17 cellular contexts compared by ENCODE assay signal in genomic region chr10:132532174-132532573, GRCh38.
"Had no signal": no experiment of that assay in that cellular context is flagged by ENCODE, and none has a peak within 500 bp of the region (broad histone marks: within the 10 kb centered on the region; RNA-seq: fewer than 3 reads in every experiment).

No MANE protein-coding gene starts in this region.

- H3K9me3 ChIP-seq: esophagus squamous epithelium, uterus had no signal

- H3K27ac Mint-ChIP-seq: activated CD8-positive, alpha-beta memory T cell treated with anti-CD3 and anti-CD28 coated beads, Interleukin-2, amount 10 ng/mL, durations not matched to agents 7 days and 5 days; activated naive CD8-positive, alpha-beta T cell; activated T-cell treated with anti-CD3 and anti-CD28 coated beads, Interleukin-2, amount 50 U/mL, for 24 hours; natural killer cell treated with Interleukin-12 subunit alpha and Interleukin-12 subunit beta and Interleukin-15 and Interleukin-18, amount 100 ng/mL, for 72 hours; T-helper 1 cell treated with Interleukin-12 subunit alpha and Interleukin-12 subunit beta and Interleukin-4 antibody, amounts not matched to agents 30 μg/mL and 1 μg/mL, for 36 hours had no signal

- FAIRE-seq: bronchial epithelial cell had no signal

- H3K36me3 ChIP-seq: esophagus squamous epithelium, stomach, thoracic aorta, uterus had no signal

- DNase-seq: activated CD4-positive, alpha-beta T cell treated with anti-CD3 and anti-CD28 coated beads, Interleukin-2, amount 50 U/mL, for 4 hours; activated CD4-positive, CD25-positive, alpha-beta regulatory T cell; activated CD8-positive, alpha-beta memory T cell treated with anti-CD3 and anti-CD28 coated beads, Interleukin-2, amount 10 ng/mL, durations not matched to agents 7 days and 5 days; activated effector memory CD4-positive, alpha-beta T cell treated with Interleukin-2 at 50 U/mL for 16 hours; activated T-cell treated with anti-CD3 and anti-CD28 coated beads, Interleukin-2, amount 50 U/mL, for 24 hours; esophagus squamous epithelium; glutamatergic neuron; occipital lobe; stimulated activated CD4-positive, alpha-beta T cell treated with anti-CD3 and anti-CD28 coated beads, Interleukin-4, amount 100 ng/mL, for 4 hours; stomach had no signal

- H3K27me3 ChIP-seq: uterus had no signal

- H3K4me3 ChIP-seq: esophagus squamous epithelium, stomach, thoracic aorta, uterus had no signal

- ATAC-seq: activated CD8-positive, alpha-beta memory T cell treated with anti-CD3 and anti-CD28 coated beads, Interleukin-2, amount 10 ng/mL, durations not matched to agents 7 days and 5 days; left lobe of liver; natural killer cell treated with Interleukin-12 subunit alpha and Interleukin-12 subunit beta and Interleukin-15 and Interleukin-18, amount 100 ng/mL, for 72 hours had no signal

- H3K36me3 Mint-ChIP-seq: activated CD8-positive, alpha-beta memory T cell treated with anti-CD3 and anti-CD28 coated beads, Interleukin-2, amount 10 ng/mL, durations not matched to agents 7 days and 5 days had no signal

- H3K4me3 Mint-ChIP-seq: activated CD8-positive, alpha-beta memory T cell treated with anti-CD3 and anti-CD28 coated beads, Interleukin-2, amount 10 ng/mL, durations not matched to agents 7 days and 5 days; activated naive CD8-positive, alpha-beta T cell; activated T-cell treated with anti-CD3 and anti-CD28 coated beads, Interleukin-2, amount 50 U/mL, for 24 hours; natural killer cell treated with Interleukin-12 subunit alpha and Interleukin-12 subunit beta and Interleukin-15 and Interleukin-18, amount 100 ng/mL, for 72 hours; T-helper 1 cell treated with Interleukin-12 subunit alpha and Interleukin-12 subunit beta and Interleukin-4 antibody, amounts not matched to agents 30 μg/mL and 1 μg/mL, for 36 hours had no signal

- H3K27ac ChIP-seq: esophagus squamous epithelium, stomach, thoracic aorta, uterus had no signal
